Comparison of ENCODE assay signal across 2 cellular contexts in the genomic region with DNA sequence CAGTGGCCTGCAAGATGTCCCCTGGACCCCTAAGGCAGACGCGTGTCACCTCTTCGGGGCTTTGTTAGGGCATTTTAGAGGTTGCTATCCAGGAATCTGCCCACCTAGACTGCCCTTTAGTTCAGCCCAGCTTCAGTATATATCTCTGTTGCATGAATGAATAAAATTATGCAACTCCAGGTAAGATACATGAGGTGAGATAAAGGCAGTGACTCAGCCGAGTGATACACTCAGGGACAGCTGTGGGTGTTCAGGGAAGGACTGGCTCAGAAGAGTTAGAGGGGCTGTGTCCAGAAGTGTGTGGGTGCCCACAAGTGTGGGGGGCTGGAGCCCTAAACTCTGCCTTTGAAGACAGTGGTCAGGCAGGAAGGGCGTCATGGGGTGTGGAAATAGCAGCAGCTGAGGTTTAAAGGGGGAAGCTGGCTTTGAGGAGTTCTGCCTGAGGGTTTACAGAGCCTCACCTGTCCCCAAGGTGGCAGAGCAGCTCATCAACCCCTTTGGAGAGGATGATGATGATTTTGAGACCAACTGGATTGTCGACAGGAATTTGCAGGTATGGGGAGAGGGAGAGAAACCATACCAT.
TF ChIP-seq lines count a peak whose summit lies in the region.

No MANE protein-coding gene starts in this region.

TF ChIP-seq in HCT116, 20 proteins besides CTCF, POLR2A, EP300 and RAD21:
- TF ChIP-seq ELF1 (IDR thresholded peaks at IDR 0.05; ENCODE audit: borderline replicate concordance, low read depth) (no peak), MAX (IDR thresholded peaks at IDR 0.05) (no peak)
TF ChIP-seq in HCT116: peak in this region for 0.

TF ChIP-seq in K562, 482 proteins besides CTCF, POLR2A, EP300 and RAD21 (continues in another document):
- no peak for TF ChIP-seq ZNF707 (CRISPR knock-in tag; conservative IDR thresholded peaks at IDR 0.05)
- no peak for TF ChIP-seq CHCHD3 (CRISPR knock-in tag; IDR thresholded peaks at IDR 0.05)
- 0 out of 2 replicates have a peak, but pooled peaks have one; percentile 37 for TF ChIP-seq SMARCC2 (IDR thresholded peaks at IDR 0.05; ENCODE audit: low read depth)
- peak; percentile 62; the same call in 1 of the 2 replicates for TF ChIP-seq FOSL1 (tag; conservative IDR thresholded peaks at IDR 0.05)
- peak; percentile 48; the same call in 1 of the 2 replicates for TF ChIP-seq SMARCE1 (IDR thresholded peaks at IDR 0.05)
- peak; percentile 85 for TF ChIP-seq ATF3 (IDR thresholded peaks at IDR 0.05)
- no peak for TF ChIP-seq ATF3 (CRISPR knock-in tag; conservative IDR thresholded peaks at IDR 0.05)
- no peak for TF ChIP-seq ZNF282 (CRISPR knock-in tag; IDR thresholded peaks at IDR 0.05)
- TF ChIP-seq SLC30A9 (CRISPR knock-in tag; IDR thresholded peaks at IDR 0.05), result no peak
- TF ChIP-seq CEBPG (CRISPR knock-in tag; IDR thresholded peaks at IDR 0.05), result peak; percentile 83
- peak in 1 of 2 experiments; percentile 76; a peak in 2 of 4 replicates for TF ChIP-seq CEBPG (tag; conservative IDR thresholded peaks at IDR 0.05 in 1 of 2, IDR thresholded peaks at IDR 0.05 in 1 of 2)
- TF ChIP-seq SOX6 (IDR thresholded peaks at IDR 0.05), result 0 out of 2 replicates have a peak, but pooled peaks have one; percentile 14
- TF ChIP-seq CHAMP1 (IDR thresholded peaks at IDR 0.05), result no peak
- no peak for TF ChIP-seq NFATC3 (IDR thresholded peaks at IDR 0.05)
- no peak for TF ChIP-seq ZNF23 (CRISPR knock-in tag; IDR thresholded peaks at IDR 0.05)
- no peak for TF ChIP-seq MCM3 (IDR thresholded peaks at IDR 0.05)
- no peak for TF ChIP-seq FOXM1 (IDR thresholded peaks at IDR 0.05; ENCODE audit: low read depth)
- no peak for TF ChIP-seq FOXM1 (CRISPR knock-in tag; IDR thresholded peaks at IDR 0.05; ENCODE audit: low read depth)
- TF ChIP-seq ZNF121 (CRISPR knock-in tag; conservative IDR thresholded peaks at IDR 0.05), result no peak
- TF ChIP-seq ZNF407 (IDR thresholded peaks at IDR 0.05; ENCODE audit: low read depth), result no peak
- TF ChIP-seq RBM34 (IDR thresholded peaks at IDR 0.05; ENCODE audit: borderline replicate concordance, insufficient read depth, low read length), result no peak
- TF ChIP-seq TBP (optimal IDR thresholded peaks at IDR 0.05; ENCODE audit: low read depth, low read length), result no peak
- TF ChIP-seq JUND (IDR thresholded peaks at IDR 0.05; ENCODE audit: borderline replicate concordance, low read depth, low read length), result peak; percentile 78
- peak; percentile 41; the same call in 1 of the 3 replicates for TF ChIP-seq JUND (tag; IDR thresholded peaks at IDR 0.05; ENCODE audit: borderline replicate concordance, low read depth, low read length)
- TF ChIP-seq, protein P1, sequence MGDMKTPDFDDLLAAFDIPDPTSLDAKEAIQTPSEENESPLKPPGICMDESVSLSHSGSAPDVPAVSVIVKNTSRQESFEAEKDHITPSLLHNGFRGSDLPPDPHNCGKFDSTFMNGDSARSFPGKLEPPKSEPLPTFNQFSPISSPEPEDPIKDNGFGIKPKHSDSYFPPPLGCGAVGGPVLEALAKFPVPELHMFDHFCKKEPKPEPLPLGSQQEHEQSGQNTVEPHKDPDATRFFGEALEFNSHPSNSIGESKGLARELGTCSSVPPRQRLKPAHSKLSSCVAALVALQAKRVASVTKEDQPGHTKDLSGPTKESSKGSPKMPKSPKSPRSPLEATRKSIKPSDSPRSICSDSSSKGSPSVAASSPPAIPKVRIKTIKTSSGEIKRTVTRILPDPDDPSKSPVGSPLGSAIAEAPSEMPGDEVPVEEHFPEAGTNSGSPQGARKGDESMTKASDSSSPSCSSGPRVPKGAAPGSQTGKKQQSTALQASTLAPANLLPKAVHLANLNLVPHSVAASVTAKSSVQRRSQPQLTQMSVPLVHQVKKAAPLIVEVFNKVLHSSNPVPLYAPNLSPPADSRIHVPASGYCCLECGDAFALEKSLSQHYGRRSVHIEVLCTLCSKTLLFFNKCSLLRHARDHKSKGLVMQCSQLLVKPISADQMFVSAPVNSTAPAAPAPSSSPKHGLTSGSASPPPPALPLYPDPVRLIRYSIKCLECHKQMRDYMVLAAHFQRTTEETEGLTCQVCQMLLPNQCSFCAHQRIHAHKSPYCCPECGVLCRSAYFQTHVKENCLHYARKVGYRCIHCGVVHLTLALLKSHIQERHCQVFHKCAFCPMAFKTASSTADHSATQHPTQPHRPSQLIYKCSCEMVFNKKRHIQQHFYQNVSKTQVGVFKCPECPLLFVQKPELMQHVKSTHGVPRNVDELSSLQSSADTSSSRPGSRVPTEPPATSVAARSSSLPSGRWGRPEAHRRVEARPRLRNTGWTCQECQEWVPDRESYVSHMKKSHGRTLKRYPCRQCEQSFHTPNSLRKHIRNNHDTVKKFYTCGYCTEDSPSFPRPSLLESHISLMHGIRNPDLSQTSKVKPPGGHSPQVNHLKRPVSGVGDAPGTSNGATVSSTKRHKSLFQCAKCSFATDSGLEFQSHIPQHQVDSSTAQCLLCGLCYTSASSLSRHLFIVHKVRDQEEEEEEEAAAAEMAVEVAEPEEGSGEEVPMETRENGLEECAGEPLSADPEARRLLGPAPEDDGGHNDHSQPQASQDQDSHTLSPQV (IDR thresholded peaks at IDR 0.05), result no peak
- TF ChIP-seq TRIM24 (IDR thresholded peaks at IDR 0.05), result peak in 1 of 2 experiments; percentile 24; a peak in 1 of 4 replicates
- TF ChIP-seq ZNF408 (CRISPR knock-in tag; IDR thresholded peaks at IDR 0.05; ENCODE audit: low read depth), result no peak
- TF ChIP-seq CEBPB (tag; IDR thresholded peaks at IDR 0.05), result peak; percentile 76
- TF ChIP-seq NCOA6 (IDR thresholded peaks at IDR 0.05), result no peak
- no peak for TF ChIP-seq PRMT5 (CRISPR knock-in tag; IDR thresholded peaks at IDR 0.05)
- no peak for TF ChIP-seq TAF7 (tag; IDR thresholded peaks at IDR 0.05)
- TF ChIP-seq NR0B1 (IDR thresholded peaks at IDR 0.05; ENCODE audit: partially characterized antibody), result no peak
- peak; percentile 59 for TF ChIP-seq CTBP1 (IDR thresholded peaks at IDR 0.05; ENCODE audit: borderline replicate concordance)
- no peak for TF ChIP-seq SMAD2 (IDR thresholded peaks at IDR 0.05; ENCODE audit: low read depth, low read length)
- no peak for TF ChIP-seq ETV5 (CRISPR knock-in tag; IDR thresholded peaks at IDR 0.05; ENCODE audit: low read depth)
- no peak for TF ChIP-seq SAFB2 (IDR thresholded peaks at IDR 0.05; ENCODE audit: borderline replicate concordance, low read depth, low read length, severe bottlenecking)
- TF ChIP-seq CREB1 (IDR thresholded peaks at IDR 0.05), result no peak
- no peak for TF ChIP-seq CREB1 (CRISPR knock-in tag; IDR thresholded peaks at IDR 0.05)
- TF ChIP-seq MEF2D (tag; conservative IDR thresholded peaks at IDR 0.05; ENCODE audit: low read depth), result no peak
- TF ChIP-seq ATF7 (IDR thresholded peaks at IDR 0.05), result peak; percentile 38; the same call in 1 of the 2 replicates
- TF ChIP-seq C11orf30 (IDR thresholded peaks at IDR 0.05; ENCODE audit: low read depth), result peak; percentile 19; the same call in 1 of the 2 replicates
- TF ChIP-seq, protein P2, sequence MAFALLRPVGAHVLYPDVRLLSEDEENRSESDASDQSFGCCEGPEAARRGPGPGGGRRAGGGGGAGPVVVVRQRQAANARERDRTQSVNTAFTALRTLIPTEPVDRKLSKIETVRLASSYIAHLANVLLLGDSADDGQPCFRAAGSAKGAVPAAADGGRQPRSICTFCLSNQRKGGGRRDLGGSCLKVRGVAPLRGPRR (CRISPR knock-in tag; IDR thresholded peaks at IDR 0.05), result no peak
- TF ChIP-seq ZNF785 (CRISPR knock-in tag; IDR thresholded peaks at IDR 0.05), result no peak
- TF ChIP-seq TGIF2 (CRISPR knock-in tag; IDR thresholded peaks at IDR 0.05), result no peak
- TF ChIP-seq PPARD (CRISPR knock-in tag; IDR thresholded peaks at IDR 0.05), result no peak
- TF ChIP-seq, protein P3, sequence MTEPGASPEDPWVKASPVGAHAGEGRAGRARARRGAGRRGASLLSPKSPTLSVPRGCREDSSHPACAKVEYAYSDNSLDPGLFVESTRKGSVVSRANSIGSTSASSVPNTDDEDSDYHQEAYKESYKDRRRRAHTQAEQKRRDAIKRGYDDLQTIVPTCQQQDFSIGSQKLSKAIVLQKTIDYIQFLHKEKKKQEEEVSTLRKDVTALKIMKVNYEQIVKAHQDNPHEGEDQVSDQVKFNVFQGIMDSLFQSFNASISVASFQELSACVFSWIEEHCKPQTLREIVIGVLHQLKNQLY (CRISPR knock-in tag; conservative IDR thresholded peaks at IDR 0.05), result no peak
- TF ChIP-seq ZEB2 (IDR thresholded peaks at IDR 0.05), result peak; percentile 92
